In genomic region chr6:134289204-134289575, GRCh38 we compare ENCODE assay signal across 14 cellular contexts. TPM values are rescaled to one million over a fixed set of nuclear protein-coding genes. Genes with fewer than 3 reads are reported as not detected.
DNase-seq lines count a peak whose midpoint lies in the region; ATAC-seq and TF ChIP-seq lines count a peak whose summit lies in the region.
"Had no signal": no experiment of that assay in that cellular context is flagged by ENCODE, and none has a peak within 500 bp of the region (broad histone marks: within the 10 kb centered on the region; RNA-seq: fewer than 3 reads in every experiment).

No MANE protein-coding gene starts in this region.

- H4K20me1 ChIP-seq in SU-DHL-6 (ENCODE audit: low read depth, low read length): no peaks in the 10 kb centered on the region

- H3K27me3 ChIP-seq in SU-DHL-6 (ENCODE audit: low read length) (no peaks in the 10 kb centered on the region), tibial artery (no peaks in the 10 kb centered on the region)
- H3K27me3 ChIP-seq: body of pancreas, esophagus squamous epithelium, tibial nerve had no signal

- no peaks in the 10 kb centered on the region for H3K9me3 Mint-ChIP-seq in activated CD8-positive, alpha-beta memory T cell treated with anti-CD3 and anti-CD28 coated beads, Interleukin-2, amount 10 ng/mL, durations not matched to agents 7 days and 5 days (ENCODE audit: low read depth)

- no peak for DNase-seq in activated CD8-positive, alpha-beta memory T cell treated with anti-CD3 and anti-CD28 coated beads, Interleukin-2, amount 10 ng/mL, durations not matched to agents 7 days and 5 days
- DNase-seq in activated CD8-positive, alpha-beta memory T cell treated with anti-CD3 and anti-CD28 coated beads, Interleukin-2, amount 50 U/mL, for 48 hours: no peak
- DNase-seq in epithelial cell of esophagus (ENCODE audit: low read depth) (peak; percentile 35), substantia nigra (lab: John Stamatoyannopoulos, UW) (no peak), tibial artery (no peak)
- no peak for DNase-seq in stimulated activated naive CD4-positive, alpha-beta T cell (lab: John Stamatoyannopoulos, UW)
- DNase-seq: activated CD4-positive, alpha-beta T cell treated with anti-CD3 and anti-CD28 coated beads, Interleukin-2, amount 50 U/mL, for 1 hour; body of pancreas; esophagus squamous epithelium; NCI-H446; SHP77 had no signal

- intact Hi-C loops in tibial artery (cut with DNase I; ENCODE audit: low total_unique reads): no loop called here

- H2AFZ ChIP-seq in SU-DHL-6 (ENCODE audit: low read depth, low read length, severe bottlenecking): no peak overlapping the region

- H3K9me3 ChIP-seq in SU-DHL-6 (ENCODE audit: insufficient read depth, low read length): no peaks in the 10 kb centered on the region
- H3K9me3 ChIP-seq in tibial artery: no peaks in the 10 kb centered on the region
- H3K9me3 ChIP-seq: body of pancreas, esophagus squamous epithelium, tibial nerve had no signal

- H3K27ac Mint-ChIP-seq in activated CD8-positive, alpha-beta memory T cell treated with anti-CD3 and anti-CD28 coated beads, Interleukin-2, amount 10 ng/mL, durations not matched to agents 7 days and 5 days: peak overlapping the region; percentile 42

- peaks cover 32% of the 10 kb centered on the region; the same call in 1 of the 2 replicates for H3F3A ChIP-seq in SU-DHL-6 (ENCODE audit: insufficient read depth)

- no peak overlapping the region for H3K4me3 Mint-ChIP-seq in activated CD8-positive, alpha-beta memory T cell treated with anti-CD3 and anti-CD28 coated beads, Interleukin-2, amount 10 ng/mL, durations not matched to agents 7 days and 5 days

- no peaks in the 10 kb centered on the region for H3K79me2 ChIP-seq in SU-DHL-6 (ENCODE audit: insufficient read depth, low read length)

- TF ChIP-seq CTCF in SU-DHL-6 (IDR thresholded peaks at IDR 0.05; ENCODE audit: insufficient read depth, low read length, poor library complexity, severe bottlenecking): no peak
- TF ChIP-seq CTCF in epithelial cell of esophagus (IDR thresholded peaks at IDR 0.05; ENCODE audit: insufficient read depth, low read depth, low read length, missing control alignments): no peak
- no peak for TF ChIP-seq CTCF in tibial artery (IDR thresholded peaks at IDR 0.05)

- H3K9me2 ChIP-seq in SU-DHL-6 (replicated peaks; ENCODE audit: insufficient read depth, low read length): no peaks in the 10 kb centered on the region

- H3K36me3 Mint-ChIP-seq in activated CD8-positive, alpha-beta memory T cell treated with anti-CD3 and anti-CD28 coated beads, Interleukin-2, amount 10 ng/mL, durations not matched to agents 7 days and 5 days: peaks cover 2% of the 10 kb centered on the region

- H3K27me3 Mint-ChIP-seq in activated CD8-positive, alpha-beta memory T cell treated with anti-CD3 and anti-CD28 coated beads, Interleukin-2, amount 10 ng/mL, durations not matched to agents 7 days and 5 days: no peaks in the 10 kb centered on the region

- CTCF ChIA-PET in activated CD8-positive, alpha-beta memory T cell treated with anti-CD3 and anti-CD28 coated beads, Interleukin-2, amount 10 ng/mL, durations not matched to agents 7 days and 5 days (lab: Charles Lee): interaction anchor here (1.2 kb wide), 1 partner anchor 111 kb away, joined by 3 read pairs; no protein-coding TSS in a partner anchor

- no peaks in the 10 kb centered on the region for H3K4me1 ChIP-seq in tibial artery
- H3K4me1 ChIP-seq: body of pancreas had no signal

- H3K36me3 ChIP-seq in SU-DHL-6 (ENCODE audit: low read length) (no peaks in the 10 kb centered on the region), tibial artery (no peaks in the 10 kb centered on the region)
- H3K36me3 ChIP-seq: esophagus squamous epithelium, tibial nerve had no signal

- H3K4me3 ChIP-seq in SU-DHL-6 (ENCODE audit: insufficient read depth, low read length, poor library complexity, severe bottlenecking) (no peak overlapping the region), epithelial cell of esophagus (ENCODE audit: low read length) (no peak overlapping the region), tibial artery (no peak overlapping the region)
- H3K4me3 ChIP-seq: body of pancreas, esophagus squamous epithelium, tibial nerve had no signal

- ATAC-seq in activated CD8-positive, alpha-beta memory T cell treated with anti-CD3 and anti-CD28 coated beads, Interleukin-2, amount 10 ng/mL, durations not matched to agents 7 days and 5 days: no peak
- ATAC-seq in GM19035 (IDR thresholded peaks at IDR 0.05; ENCODE audit: unreplicated experiment): no peak
- ATAC-seq: body of pancreas had no signal

- peak overlapping the region; percentile 91 for H3K27ac ChIP-seq in SU-DHL-6 (ENCODE audit: low read depth, low read length)
- H3K27ac ChIP-seq in substantia nigra (ENCODE audit: low read depth, low read length, poor library complexity, severe bottlenecking): peak overlapping the region; percentile 66
- no peak overlapping the region for H3K27ac ChIP-seq in tibial artery

- peak overlapping the region; percentile 53 for H3K9ac ChIP-seq in SU-DHL-6 (ENCODE audit: low read length)

- peak overlapping the region; percentile 67 for H3K4me2 ChIP-seq in SU-DHL-6 (ENCODE audit: low read depth, low read length, poor library complexity, severe bottlenecking)

- H3K4me1 Mint-ChIP-seq in activated CD8-positive, alpha-beta memory T cell treated with anti-CD3 and anti-CD28 coated beads, Interleukin-2, amount 10 ng/mL, durations not matched to agents 7 days and 5 days: peaks cover 24% of the 10 kb centered on the region

RNA-seq across cellular contexts. Expression of gene SGK1, which starts 28.7 kb away (rescaled TPM):
- total RNA-seq in activated CD8-positive, alpha-beta memory T cell treated with anti-CD3 and anti-CD28 coated beads, Interleukin-2, amount 10 ng/mL, durations not matched to agents 7 days and 5 days: 10 to 100 TPM; 14.8 to 36.5 TPM

Comparison
In these comparisons a context has a peak if more than half of its experiments do, and no peak if none do; other contexts are left out.
1. H3K27ac ChIP-seq: peak in SU-DHL-6 (single experiment) and substantia nigra (single experiment); none in tibial artery (0 of 2).